ENCODE assay signal across 19 cellular contexts in the genomic region with DNA sequence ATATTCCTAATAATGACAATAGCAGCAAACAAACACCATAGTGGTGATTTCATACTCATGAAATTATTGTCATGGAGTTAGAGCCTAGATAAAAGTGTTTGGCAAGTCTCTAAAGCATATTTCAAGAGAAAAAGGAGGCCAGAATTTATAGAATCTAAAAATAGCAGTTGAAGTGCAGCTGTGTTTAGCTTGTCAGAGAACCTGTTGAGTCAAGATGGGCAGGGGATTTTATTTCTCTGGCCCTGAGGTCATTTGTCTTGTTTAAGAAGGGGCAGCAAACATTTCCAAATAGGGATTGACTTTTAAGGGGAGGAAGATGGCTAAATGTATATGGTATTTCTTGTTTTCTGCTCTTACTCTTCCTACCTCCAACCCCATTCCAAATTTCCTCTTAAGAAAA.
"Had no signal": no experiment of that assay in that cellular context is flagged by ENCODE, and none has a peak within 500 bp of the region (broad histone marks: within the 10 kb centered on the region; RNA-seq: fewer than 3 reads in every experiment).

No MANE protein-coding gene starts in this region.

- H3K27me3 ChIP-seq: breast epithelium, neural progenitor cell, right lobe of liver, stomach, testis had no signal

- H3K4me3 ChIP-seq: breast epithelium, lung, neural progenitor cell, right lobe of liver, stomach, testis had no signal

- H3K27ac Mint-ChIP-seq: activated CD4-positive, alpha-beta T cell treated with anti-CD3 and anti-CD28 coated beads, Interleukin-2, amount 10 ng/mL, durations not matched to agents 7 days and 5 days; activated naive CD4-positive, alpha-beta T cell treated with anti-CD3 and anti-CD28 coated beads, Interleukin-2, amount 10 ng/mL, durations not matched to agents 7 days and 5 days; activated naive CD8-positive, alpha-beta T cell treated with anti-CD3 and anti-CD28 coated beads, Interleukin-2, amount 50 U/mL, for 24 hours; dendritic cell treated with granulocyte-macrophage colony-stimulating factor and Interleukin-4, amounts not matched to agents 40 ng/mL and 50 ng/mL, for 4 days; mesothelial cell of epicardium; neural progenitor cell; progenitor cell of endocrine pancreas; stimulated activated effector memory CD8-positive, alpha-beta T cell treated with anti-CD3 and anti-CD28 coated beads, Interleukin-12 subunit alpha, Interleukin-12 subunit beta, amount 100 ng/mL, for 72 hours had no signal

- H3K36me3 Mint-ChIP-seq: activated naive CD4-positive, alpha-beta T cell treated with anti-CD3 and anti-CD28 coated beads, Interleukin-2, amount 10 ng/mL, durations not matched to agents 7 days and 5 days; neural progenitor cell; stimulated activated effector memory CD8-positive, alpha-beta T cell treated with anti-CD3 and anti-CD28 coated beads, Interleukin-12 subunit alpha, Interleukin-12 subunit beta, amount 100 ng/mL, for 72 hours had no signal

- H3K27me3 Mint-ChIP-seq: activated naive CD4-positive, alpha-beta T cell treated with anti-CD3 and anti-CD28 coated beads, Interleukin-2, amount 10 ng/mL, durations not matched to agents 7 days and 5 days had no signal

- H3K9me3 Mint-ChIP-seq: activated CD4-positive, alpha-beta T cell treated with anti-CD3 and anti-CD28 coated beads, Interleukin-2, amount 10 ng/mL, durations not matched to agents 7 days and 5 days; activated naive CD4-positive, alpha-beta T cell treated with anti-CD3 and anti-CD28 coated beads, Interleukin-2, amount 10 ng/mL, durations not matched to agents 7 days and 5 days; neural progenitor cell had no signal

- ATAC-seq: activated naive CD8-positive, alpha-beta T cell treated with anti-CD3 and anti-CD28 coated beads, Interleukin-2, amount 50 U/mL, for 24 hours; activated T-cell treated with anti-CD3 and anti-CD28 coated beads, Interleukin-2, amount 50 U/mL, for 4 hours; esophagus mucosa; right lobe of liver; stimulated activated effector memory CD8-positive, alpha-beta T cell treated with anti-CD3 and anti-CD28 coated beads, Interleukin-12 subunit alpha, Interleukin-12 subunit beta, amount 100 ng/mL, for 72 hours had no signal

- H3K9me3 ChIP-seq: right lobe of liver, testis had no signal

- DNase-seq: activated CD4-positive, alpha-beta T cell treated with anti-CD3 and anti-CD28 coated beads, Interleukin-2, amount 10 ng/mL, durations not matched to agents 7 days and 5 days; activated CD8-positive, alpha-beta memory T cell treated with anti-CD3 and anti-CD28 coated beads, Interleukin-2, amount 50 U/mL, for 4 hours; activated effector memory CD4-positive, alpha-beta T cell treated with Interleukin-2 at 50 U/mL for 16 hours; activated naive CD4-positive, alpha-beta T cell treated with anti-CD3 and anti-CD28 coated beads, Interleukin-2, amount 10 ng/mL, durations not matched to agents 7 days and 5 days; activated naive CD8-positive, alpha-beta T cell treated with anti-CD3 and anti-CD28 coated beads, Interleukin-2, amount 50 U/mL, for 24 hours; activated T-cell treated with anti-CD3 and anti-CD28 coated beads, Interleukin-2, amount 50 U/mL, for 4 hours; effector CD8-positive, alpha-beta T cell; right lobe of liver; stimulated activated CD4-positive, alpha-beta T cell treated with anti-CD3 and anti-CD28 coated beads, Interleukin-4, amount 100 ng/mL, for 24 hours; stomach; testis had no signal

- H3K27ac ChIP-seq: breast epithelium, neural progenitor cell, right lobe of liver, testis had no signal

- H3K4me3 Mint-ChIP-seq: activated CD4-positive, alpha-beta T cell treated with anti-CD3 and anti-CD28 coated beads, Interleukin-2, amount 10 ng/mL, durations not matched to agents 7 days and 5 days; activated naive CD4-positive, alpha-beta T cell treated with anti-CD3 and anti-CD28 coated beads, Interleukin-2, amount 10 ng/mL, durations not matched to agents 7 days and 5 days; activated naive CD8-positive, alpha-beta T cell treated with anti-CD3 and anti-CD28 coated beads, Interleukin-2, amount 50 U/mL, for 24 hours; activated T-cell treated with anti-CD3 and anti-CD28 coated beads, Interleukin-2, amount 50 U/mL, for 4 hours; dendritic cell treated with granulocyte-macrophage colony-stimulating factor and Interleukin-4, amounts not matched to agents 40 ng/mL and 50 ng/mL, for 4 days; mesothelial cell of epicardium; neural progenitor cell; stimulated activated effector memory CD8-positive, alpha-beta T cell treated with anti-CD3 and anti-CD28 coated beads, Interleukin-12 subunit alpha, Interleukin-12 subunit beta, amount 100 ng/mL, for 72 hours had no signal

- H3K36me3 ChIP-seq: breast epithelium, neural progenitor cell, stomach had no signal

- H3K4me1 ChIP-seq: breast epithelium, neural progenitor cell, right lobe of liver had no signal

- H3K4me1 Mint-ChIP-seq: activated CD4-positive, alpha-beta T cell treated with anti-CD3 and anti-CD28 coated beads, Interleukin-2, amount 10 ng/mL, durations not matched to agents 7 days and 5 days; activated naive CD4-positive, alpha-beta T cell treated with anti-CD3 and anti-CD28 coated beads, Interleukin-2, amount 10 ng/mL, durations not matched to agents 7 days and 5 days; activated naive CD8-positive, alpha-beta T cell treated with anti-CD3 and anti-CD28 coated beads, Interleukin-2, amount 50 U/mL, for 24 hours; neural progenitor cell; stimulated activated effector memory CD8-positive, alpha-beta T cell treated with anti-CD3 and anti-CD28 coated beads, Interleukin-12 subunit alpha, Interleukin-12 subunit beta, amount 100 ng/mL, for 72 hours had no signal

- H3K9ac ChIP-seq: neural progenitor cell had no signal
